8 cellular contexts compared by ENCODE assay signal in genomic region chr13:48234652-48235099, GRCh38. TPM values are rescaled to one million over a fixed set of nuclear protein-coding genes. Genes with fewer than 3 reads are reported as not detected.
DNase-seq lines count a peak whose midpoint lies in the region; ATAC-seq, FAIRE-seq and TF ChIP-seq lines count a peak whose summit lies in the region.

No MANE protein-coding gene starts in this region.

- peaks cover 58% of the 10 kb centered on the region for H3K4me1 ChIP-seq in CD4-positive, alpha-beta memory T cell (ENCODE audit: insufficient read depth, low read length)
- H3K4me1 ChIP-seq in OCI-LY7 (ENCODE audit: insufficient read depth, low read length, poor library complexity, severe bottlenecking): peaks cover 31% of the 10 kb centered on the region
- H3K4me1 ChIP-seq in neutrophil (ENCODE audit: control insufficient read depth in 1 of 2, insufficient read depth in 1 of 2, low read depth in 1 of 2, low read length in 1 of 2): peaks cover 53 to 67% of the 10 kb centered on the region in 2 experiments

- peaks cover 15% of the 10 kb centered on the region; the same call in 1 of the 2 replicates for H4K20me1 ChIP-seq in OCI-LY7 (ENCODE audit: insufficient read depth, low read length)

- intact Hi-C loops in CD4-positive, alpha-beta memory T cell (cut with micrococcal nuclease): no loop called here
- intact Hi-C loops in OCI-LY7 (cut with micrococcal nuclease; ENCODE audit: unreplicated experiment): loop anchor here (2.0 kb wide), 1 partner anchor 70 kb away; no protein-coding TSS in a partner anchor

- TF ChIP-seq CTCF in OCI-LY7 (conservative IDR thresholded peaks at IDR 0.05; ENCODE audit: low read length): no peak
- TF ChIP-seq CTCF in neutrophil (IDR thresholded peaks at IDR 0.05): no peak
- no peak for TF ChIP-seq CTCF in omental fat pad (IDR thresholded peaks at IDR 0.05)

- H3K27me3 Mint-ChIP-seq in CD4-positive, alpha-beta memory T cell: no peaks in the 10 kb centered on the region

- H3K9me3 Mint-ChIP-seq in CD4-positive, alpha-beta memory T cell: no peaks in the 10 kb centered on the region

- H3K27ac Mint-ChIP-seq in CD4-positive, alpha-beta memory T cell: peak overlapping the region; percentile 89 to 99 (median 96)

- peak overlapping the region; percentile 55 for H3K27ac ChIP-seq in CD4-positive, alpha-beta memory T cell (ENCODE audit: low read depth, low read length)
- no peak overlapping the region for H3K27ac ChIP-seq in OCI-LY7 (ENCODE audit: low read depth, low read length, poor library complexity, severe bottlenecking)
- H3K27ac ChIP-seq in neutrophil: peak overlapping the region; percentile 99

- H2AFZ ChIP-seq in OCI-LY7 (ENCODE audit: low read length): no peak overlapping the region; the same call in 1 of the 2 replicates

- TSS peak; percentile 51 for BruUV-seq in OCI-LY7 (replicated peaks; lab: Mats Ljungman, UMichigan)

- H3K36me3 Mint-ChIP-seq in CD4-positive, alpha-beta memory T cell: peaks cover 26 to 43% of the 10 kb centered on the region in 2 donors

- H3K4me2 ChIP-seq in OCI-LY7 (ENCODE audit: low read length): peak overlapping the region; percentile 94

- peaks cover 39 to 71% (median 50%) of the 10 kb centered on the region in 4 donors for H3K4me1 Mint-ChIP-seq in CD4-positive, alpha-beta memory T cell

- H3K36me3 ChIP-seq in CD4-positive, alpha-beta memory T cell (ENCODE audit: insufficient read depth, low read length): peaks cover 13% of the 10 kb centered on the region
- H3K36me3 ChIP-seq in OCI-LY7 (ENCODE audit: insufficient read depth, low read length) (peaks cover 6% of the 10 kb centered on the region; the same call in 1 of the 2 replicates), neutrophil (peaks cover 39% of the 10 kb centered on the region)

- H3K79me2 ChIP-seq in OCI-LY7 (ENCODE audit: insufficient read depth, low read depth, low read length): peaks cover 26% of the 10 kb centered on the region; the same call in 1 of the 2 replicates

- H3K27me3 ChIP-seq in CD4-positive, alpha-beta memory T cell (ENCODE audit: insufficient read depth, low read length): no peaks in the 10 kb centered on the region
- H3K27me3 ChIP-seq in neutrophil: no peaks in the 10 kb centered on the region

- POLR2A ChIA-PET in CD4-positive, alpha-beta memory T cell (lab: Charles Lee; ENCODE audit: partially characterized antibody): interaction anchor here (0.6 to 8.3 kb wide), 13 partner anchors 9 to 140 kb away, joined by 3 to 92 read pairs (median 6); partner anchors contain the start of gene MED4
- POLR2A ChIA-PET in OCI-LY7 (lab: Charles Lee): interaction anchor here (0.6 to 1.3 kb wide), 4 partner anchors 12 to 297 kb away, joined by 3 to 6 read pairs (median 4); partner anchors contain the start of gene NUDT15

- peak overlapping the region; percentile 41 to 63 for H3K4me3 ChIP-seq in CD4-positive, alpha-beta memory T cell (ENCODE audit: low read length in 2 of 2)
- peak overlapping the region; percentile 56 for H3K4me3 ChIP-seq in OCI-LY7 (ENCODE audit: low read depth, low read length, poor library complexity, severe bottlenecking)
- H3K4me3 ChIP-seq in neutrophil (ENCODE audit: low read depth in 1 of 2, low read length in 1 of 2): peak overlapping the region; percentile 84 to 89

- peak overlapping the region; percentile 84 to 99 (median 96) for H3K4me3 Mint-ChIP-seq in CD4-positive, alpha-beta memory T cell

- FAIRE-seq in endometrium (lab: Jason Lieb, UNC): peak; percentile 12

- no peak for DNase-seq in CD4-positive, alpha-beta memory T cell
- DNase-seq in OCI-LY7 (ENCODE audit: low spot score) (no peak), ACHN (no peak), omental fat pad (ENCODE audit: low spot score) (no peak)

- no peaks in the 10 kb centered on the region for H3K9me2 ChIP-seq in OCI-LY7 (ENCODE audit: insufficient read depth, low read length)

- CTCF ChIA-PET in CD4-positive, alpha-beta memory T cell (lab: Charles Lee; ENCODE audit: partially characterized antibody): interaction anchor here (0.8 to 3.5 kb wide), 9 partner anchors 9 to 140 kb away, joined by 3 to 41 read pairs (median 6); partner anchors contain the start of gene MED4
- CTCF ChIA-PET in OCI-LY7 (lab: Charles Lee; ENCODE audit: unreplicated experiment): no interaction called here

- no peaks in the 10 kb centered on the region for H3K9me3 ChIP-seq in CD4-positive, alpha-beta memory T cell (ENCODE audit: control insufficient read depth in 1 of 2, low read length in 2 of 2)
- H3K9me3 ChIP-seq in OCI-LY7 (ENCODE audit: low read length): no peaks in the 10 kb centered on the region
- H3K9me3 ChIP-seq in neutrophil: no peaks in the 10 kb centered on the region

- in situ Hi-C loops in ACHN (cut with HindIII; ENCODE audit: low pct_ligation_motif_present, low pct_unique_long_range_greater_than_20kb, low sequenced_read_pairs): no loop called here

- ATAC-seq in omental fat pad (ENCODE audit: low FRiP score): no peak
- ATAC-seq in GM18873 (IDR thresholded peaks at IDR 0.05; ENCODE audit: low FRiP score, unreplicated experiment): no peak
- ATAC-seq in GM19023 (IDR thresholded peaks at IDR 0.05; ENCODE audit: unreplicated experiment): no peak

RNA-seq across cellular contexts. Expression of gene ITM2B, which starts 1.7 kb away (rescaled TPM):
- 100 to 1,000 TPM; 653 to 670 TPM for total RNA-seq in CD4-positive, alpha-beta memory T cell
- polyA plus RNA-seq in CD4-positive, alpha-beta memory T cell: 1,000 to 10,000 TPM; 1,454 to 1,558 TPM
- 14.7 and 21.1 TPM in 2 replicates for total RNA-seq in OCI-LY7 (2014; rRNA removed; shearing (Covaris generic))
- total RNA-seq in OCI-LY7 (2022) (43.3 and 44.5 TPM in 2 replicates), omental fat pad (100 to 1,000 TPM; 455 to 728 (median 534) TPM)

Comparison
In these comparisons a context has a peak if more than half of its experiments do, and no peak if none do; other contexts are left out.
1. RNA of gene ITM2B, which starts 1.7 kb away (total RNA-seq): 653 to 670 TPM in CD4-positive, alpha-beta memory T cell and 455 to 728 TPM in omental fat pad; 14.7 to 44.5 TPM in OCI-LY7; every median in the first group is over 10 times any median in the second.
2. Peak in every context shown above with its lines, with median percentiles within 50 percentile points of each other: H3K4me3 ChIP-seq.